ENCODE assay signal across 2 cellular contexts in the genomic region with DNA sequence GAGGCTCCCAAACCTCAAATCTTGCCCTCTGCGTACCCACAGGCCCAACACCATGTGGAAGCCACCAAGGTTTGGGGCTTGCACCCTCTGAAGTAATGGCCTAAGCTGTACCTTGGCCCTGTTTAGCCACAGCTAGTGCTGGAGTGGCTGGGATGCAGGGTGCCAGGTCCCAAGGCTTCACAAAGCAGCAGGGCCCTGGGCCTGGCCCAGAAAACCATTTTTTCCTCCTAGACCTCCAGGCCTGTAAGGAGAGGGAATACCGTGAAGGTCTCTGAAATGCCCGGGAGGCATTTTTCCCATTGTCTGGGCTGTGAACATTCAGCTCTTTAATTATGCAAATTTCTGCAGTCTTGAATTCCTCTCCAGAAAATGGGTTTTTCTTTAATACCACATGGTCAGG.
TF ChIP-seq lines count a peak whose summit lies in the region.

No MANE protein-coding gene starts in this region.

TF ChIP-seq in HepG2, 621 proteins besides CTCF, POLR2A, EP300 and RAD21 (continued from another document):
- TF ChIP-seq, protein P1, sequence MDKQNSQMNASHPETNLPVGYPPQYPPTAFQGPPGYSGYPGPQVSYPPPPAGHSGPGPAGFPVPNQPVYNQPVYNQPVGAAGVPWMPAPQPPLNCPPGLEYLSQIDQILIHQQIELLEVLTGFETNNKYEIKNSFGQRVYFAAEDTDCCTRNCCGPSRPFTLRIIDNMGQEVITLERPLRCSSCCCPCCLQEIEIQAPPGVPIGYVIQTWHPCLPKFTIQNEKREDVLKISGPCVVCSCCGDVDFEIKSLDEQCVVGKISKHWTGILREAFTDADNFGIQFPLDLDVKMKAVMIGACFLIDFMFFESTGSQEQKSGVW (CRISPR knock-in tag; IDR thresholded peaks at IDR 0.05; ENCODE audit: borderline replicate concordance) = no peak
TF ChIP-seq in HepG2: peak in this region for 1.

TF ChIP-seq in HEK293, 187 proteins besides CTCF, POLR2A, EP300 and RAD21 (continued from another document):
- TF ChIP-seq REST (tag by site-specific recombination; IDR thresholded peaks at IDR 0.05) (no peak), TRIM28 (IDR thresholded peaks at IDR 0.05; ENCODE audit: borderline replicate concordance, low read length) (peak; percentile 92)
